Comparison of ENCODE assay signal across 20 cellular contexts in genomic region chr12:45757172-45757571, GRCh38.
"Had no signal": no experiment of that assay in that cellular context is flagged by ENCODE, and none has a peak within 500 bp of the region (broad histone marks: within the 10 kb centered on the region; RNA-seq: fewer than 3 reads in every experiment).

No MANE protein-coding gene starts in this region.

- H3K9me3 Mint-ChIP-seq: activated T-helper 17 cell treated with anti-CD3 and anti-CD28 coated beads, Interleukin-2, amount 50 U/mL, for 72 hours; neural crest cell; stimulated activated naive CD8-positive, alpha-beta T cell treated with anti-CD3 and anti-CD28 coated beads, Interleukin-15, amount 100 ng/mL, for 72 hours had no signal

- H3K27me3 ChIP-seq: breast epithelium, heart left ventricle, left lung, ovary, tibial artery, uterus had no signal

- H3K27ac ChIP-seq: breast epithelium, left lung, ovary, tibial artery, uterus had no signal

- DNase-seq: activated CD4-positive, alpha-beta T cell treated with anti-CD3 and anti-CD28 coated beads, Interleukin-2, amount 50 U/mL, for 1 hour; activated T-cell treated with anti-CD3 and anti-CD28 coated beads for 4 hours; foreskin melanocyte; heart left ventricle; islet precursor cell; left lung; ovary; retina; stimulated activated CD4-positive, alpha-beta T cell treated with anti-CD3 and anti-CD28 coated beads, Interleukin-15, amount 100 ng/mL, for 24 hours; stimulated activated CD4-positive, alpha-beta T cell treated with anti-CD3 and anti-CD28 coated beads, Interleukin-4, amount 100 ng/mL, for 24 hours; stimulated activated naive CD8-positive, alpha-beta T cell treated with anti-CD3 and anti-CD28 coated beads, Interleukin-15, amount 100 ng/mL, for 72 hours; T-helper 17 cell; tibial artery; uterus had no signal

- H3K4me3 Mint-ChIP-seq: activated naive CD8-positive, alpha-beta T cell; activated T-helper 17 cell treated with anti-CD3 and anti-CD28 coated beads, Interleukin-2, amount 50 U/mL, for 72 hours; neural crest cell; stimulated activated naive CD8-positive, alpha-beta T cell treated with anti-CD3 and anti-CD28 coated beads, Interleukin-15, amount 100 ng/mL, for 72 hours; T-helper 17 cell had no signal

- H3K4me1 ChIP-seq: breast epithelium, left lung had no signal

- H3K9me3 ChIP-seq: breast epithelium, heart left ventricle, left lung, ovary, tibial artery, uterus had no signal

- H3K4me3 ChIP-seq: breast epithelium, heart left ventricle, left lung, ovary, tibial artery, uterus had no signal

- H3K36me3 ChIP-seq: breast epithelium, ovary, tibial artery, uterus had no signal

- FAIRE-seq: endothelial cell of umbilical vein, TTC549 had no signal

- ATAC-seq: activated T-helper 17 cell treated with anti-CD3 and anti-CD28 coated beads, Interleukin-2, amount 50 U/mL, for 72 hours; heart left ventricle; left lung; stimulated activated naive CD8-positive, alpha-beta T cell treated with anti-CD3 and anti-CD28 coated beads, Interleukin-15, amount 100 ng/mL, for 72 hours; T-helper 17 cell had no signal

- H3K27ac Mint-ChIP-seq: activated naive CD8-positive, alpha-beta T cell; activated T-helper 17 cell treated with anti-CD3 and anti-CD28 coated beads, Interleukin-2, amount 50 U/mL, for 72 hours; stimulated activated naive CD8-positive, alpha-beta T cell treated with anti-CD3 and anti-CD28 coated beads, Interleukin-15, amount 100 ng/mL, for 72 hours had no signal

- H3K27me3 Mint-ChIP-seq: activated naive CD8-positive, alpha-beta T cell; activated T-helper 17 cell treated with anti-CD3 and anti-CD28 coated beads, Interleukin-2, amount 50 U/mL, for 72 hours; stimulated activated naive CD8-positive, alpha-beta T cell treated with anti-CD3 and anti-CD28 coated beads, Interleukin-15, amount 100 ng/mL, for 72 hours; T-helper 17 cell had no signal
